In genomic region chr6:6825153-6825847, GRCh38 we compare ENCODE assay signal across 15 cellular contexts.
DNase-seq lines count a peak whose midpoint lies in the region; ATAC-seq, FAIRE-seq and TF ChIP-seq lines count a peak whose summit lies in the region.
"Had no signal": no experiment of that assay in that cellular context is flagged by ENCODE, and none has a peak within 500 bp of the region (broad histone marks: within the 10 kb centered on the region; RNA-seq: fewer than 3 reads in every experiment).

No MANE protein-coding gene starts in this region.

- no peaks in the 10 kb centered on the region for H3K36me3 Mint-ChIP-seq in natural killer cell
- H3K36me3 Mint-ChIP-seq in naive thymus-derived CD4-positive, alpha-beta T cell, result no peaks in the 10 kb centered on the region

- peaks cover 11% of the 10 kb centered on the region in 2 donors for H3K27me3 Mint-ChIP-seq in natural killer cell (ENCODE audit: low read depth in 2 of 2)
- peaks cover 0 to 34% (median 18%) of the 10 kb centered on the region in 5 donors for H3K27me3 Mint-ChIP-seq in naive thymus-derived CD4-positive, alpha-beta T cell

- peak overlapping the region; percentile 32 for H3K4me3 Mint-ChIP-seq in natural killer cell
- H3K4me3 Mint-ChIP-seq in naive thymus-derived CD4-positive, alpha-beta T cell, result no peak overlapping the region
- H3K4me3 Mint-ChIP-seq: activated T-cell treated with anti-CD3 and anti-CD28 coated beads, Interleukin-2, amount 50 U/mL, for 72 hours; stimulated activated naive CD8-positive, alpha-beta T cell treated with anti-CD3 and anti-CD28 coated beads, Interleukin-15, amount 100 ng/mL, for 72 hours had no signal

- no peaks in the 10 kb centered on the region for H3K9me3 Mint-ChIP-seq in natural killer cell
- H3K9me3 Mint-ChIP-seq in naive thymus-derived CD4-positive, alpha-beta T cell, result no peaks in the 10 kb centered on the region
- H3K9me3 Mint-ChIP-seq: activated T-cell treated with anti-CD3 and anti-CD28 coated beads, Interleukin-2, amount 50 U/mL, for 72 hours; stimulated activated naive CD8-positive, alpha-beta T cell treated with anti-CD3 and anti-CD28 coated beads, Interleukin-15, amount 100 ng/mL, for 72 hours had no signal

- intact Hi-C loops in natural killer cell (cut with micrococcal nuclease), result no loop called here
- intact Hi-C loops in naive thymus-derived CD4-positive, alpha-beta T cell (cut with micrococcal nuclease), result no loop called here

- H3K4me1 Mint-ChIP-seq in natural killer cell, result peaks cover 12 to 18% of the 10 kb centered on the region in 2 donors
- H3K4me1 Mint-ChIP-seq in naive thymus-derived CD4-positive, alpha-beta T cell, result peaks cover 0 to 14% (median 0%) of the 10 kb centered on the region in 7 donors

- CTCF ChIA-PET in naive thymus-derived CD4-positive, alpha-beta T cell (lab: Charles Lee), result no interaction called here
- CTCF ChIA-PET in GM10248 (lab: Yijun Ruan, JAX), result interaction anchor here (0.7 to 1.5 kb wide), 3 partner anchors 9 to 103 kb away, joined by 3 to 4 read pairs (median 3); no protein-coding TSS in a partner anchor

- no peaks in the 10 kb centered on the region for H3K27me3 ChIP-seq in bronchial epithelial cell (ENCODE audit: control insufficient read depth, insufficient read depth, low read length)
- H3K27me3 ChIP-seq in naive thymus-derived CD4-positive, alpha-beta T cell (ENCODE audit: control insufficient read depth in 2 of 2, insufficient read depth in 2 of 2, low read length in 2 of 2), result no peaks in the 10 kb centered on the region
- H3K27me3 ChIP-seq: ascending aorta had no signal

- ATAC-seq in natural killer cell, result no peak
- no peak for ATAC-seq in naive thymus-derived CD4-positive, alpha-beta T cell
- no peak for ATAC-seq in HG03442 (IDR thresholded peaks at IDR 0.05; ENCODE audit: unreplicated experiment)

- no peaks in the 10 kb centered on the region for H3K4me1 ChIP-seq in naive thymus-derived CD4-positive, alpha-beta T cell (ENCODE audit: control insufficient read depth in 2 of 2, insufficient read depth in 2 of 2, low read length in 2 of 2)
- H3K4me1 ChIP-seq: ascending aorta had no signal

- POLR2A ChIA-PET in naive thymus-derived CD4-positive, alpha-beta T cell (lab: Charles Lee), result no interaction called here
- POLR2A ChIA-PET in GM10248 (lab: Yijun Ruan, JAX), result no interaction called here

- DNase-seq in Daoy (ENCODE audit: low read depth) (peak; percentile 18), NCI-H2107 (lab: John Stamatoyannopoulos, UW) (peak; percentile 65), bronchial epithelial cell (ENCODE audit: low read depth) (peak; percentile 74), natural killer cell (no peak), Ammon's horn (ENCODE audit: low spot score) (no peak), GM10248 (ENCODE audit: extremely low spot score) (no peak)
- DNase-seq in naive thymus-derived CD4-positive, alpha-beta T cell, result no peak
- DNase-seq: activated T-cell treated with anti-CD3 and anti-CD28 coated beads, Interleukin-2, amount 50 U/mL, for 72 hours; C1 segment of cervical spinal cord; hippocampal formation; stimulated activated CD4-positive, alpha-beta T cell treated with anti-CD3 and anti-CD28 coated beads, Interleukin-4, amount 100 ng/mL, for 24 hours; stimulated activated naive CD8-positive, alpha-beta T cell treated with anti-CD3 and anti-CD28 coated beads, Interleukin-15, amount 100 ng/mL, for 72 hours had no signal

- no peaks in the 10 kb centered on the region for H3K36me3 ChIP-seq in bronchial epithelial cell (ENCODE audit: control insufficient read depth, insufficient read depth, low read length)
- no peaks in the 10 kb centered on the region for H3K36me3 ChIP-seq in naive thymus-derived CD4-positive, alpha-beta T cell (ENCODE audit: control insufficient read depth in 2 of 3, insufficient read depth in 3 of 3, low read length in 3 of 3)
- H3K36me3 ChIP-seq: ascending aorta had no signal

- H3K4me3 ChIP-seq in bronchial epithelial cell (ENCODE audit: low read depth, low read length), result no peak overlapping the region
- H3K4me3 ChIP-seq in naive thymus-derived CD4-positive, alpha-beta T cell (ENCODE audit: low read length), result no peak overlapping the region
- H3K4me3 ChIP-seq: ascending aorta, SK-N-MC had no signal

- TF ChIP-seq CTCF in bronchial epithelial cell (IDR thresholded peaks at IDR 0.05; ENCODE audit: insufficient read depth, low read length, severe bottlenecking), result no peak
- TF ChIP-seq CTCF in natural killer cell (IDR thresholded peaks at IDR 0.05), result no peak
- TF ChIP-seq CTCF in GM10248 (IDR thresholded peaks at IDR 0.05; ENCODE audit: control extremely low read depth, extremely low read depth, low read depth, missing control alignments), result no peak

- H3K27ac ChIP-seq in naive thymus-derived CD4-positive, alpha-beta T cell (ENCODE audit: low read depth, low read length), result no peak overlapping the region
- H3K27ac ChIP-seq: ascending aorta, SK-N-MC had no signal

- H3K9me3 ChIP-seq in naive thymus-derived CD4-positive, alpha-beta T cell (ENCODE audit: control insufficient read depth in 2 of 3, low read length in 3 of 3), result no peaks in the 10 kb centered on the region
- H3K9me3 ChIP-seq: ascending aorta had no signal

- H3K27ac Mint-ChIP-seq in natural killer cell, result peak overlapping the region in 1 of 2 donors; percentile 54
- peak overlapping the region in 1 of 9 donors; percentile 16 for H3K27ac Mint-ChIP-seq in naive thymus-derived CD4-positive, alpha-beta T cell
- H3K27ac Mint-ChIP-seq: activated T-cell treated with anti-CD3 and anti-CD28 coated beads, Interleukin-2, amount 50 U/mL, for 72 hours; stimulated activated naive CD8-positive, alpha-beta T cell treated with anti-CD3 and anti-CD28 coated beads, Interleukin-15, amount 100 ng/mL, for 72 hours had no signal

- FAIRE-seq in bronchial epithelial cell (lab: Jason Lieb, UNC), result no peak

Comparison
In these comparisons a context has a peak if more than half of its experiments do, and no peak if none do; other contexts are left out.
1. DNase-seq: peak in Daoy (single experiment), NCI-H2107 (single experiment) and bronchial epithelial cell (single experiment); none in natural killer cell (single experiment), naive thymus-derived CD4-positive, alpha-beta T cell (0 of 9), Ammon's horn (single experiment) and GM10248 (single experiment).